ENCODE assay signal across 8 cellular contexts in genomic region chr7:107579546-107579880, GRCh38. TPM values are rescaled to one million over a fixed set of nuclear protein-coding genes. Genes with fewer than 3 reads are reported as not detected.
A peak's percentile ranks its signal among the peaks of the same experiment; 100 is the strongest.
DNase-seq lines count a peak whose midpoint lies in the region; ATAC-seq, FAIRE-seq and TF ChIP-seq lines count a peak whose summit lies in the region.

No MANE protein-coding gene starts in this region.

- peak overlapping the region; percentile 28 for H2BK120ac ChIP-seq in trophoblast cell (ENCODE audit: insufficient read depth, low read length, poor library complexity)

- H3K27ac ChIP-seq in RWPE1 (peak overlapping the region; percentile 85), trophoblast cell (ENCODE audit: low read depth, low read length) (peak overlapping the region; percentile 87)

- peak; percentile 73 for FAIRE-seq in H54 (lab: Jason Lieb, UNC)

- no peaks in the 10 kb centered on the region for H3K9me3 ChIP-seq in trophoblast cell (ENCODE audit: insufficient read depth, low read depth, low read length)

- DNase-seq in H54 (ENCODE audit: insufficient read length, low spot score) (no peak), RWPE1 (ENCODE audit: low spot score) (no peak), fibroblast of pulmonary artery (ENCODE audit: low read depth) (no peak), trophoblast cell (peak in 1 of 2 donors; percentile 57), ecto neural progenitor cell (ENCODE audit: low spot score) (no peak)

- peak overlapping the region; percentile 81 for H4K12ac ChIP-seq in trophoblast cell (ENCODE audit: low read depth, low read length)

- H3K18ac ChIP-seq in trophoblast cell (ENCODE audit: low read length), result peak overlapping the region; percentile 11

- H3K27me3 ChIP-seq in trophoblast cell (ENCODE audit: insufficient read depth, low read length), result no peaks in the 10 kb centered on the region

- H4K91ac ChIP-seq in trophoblast cell (ENCODE audit: low read depth, low read length), result peak overlapping the region; percentile 84

- H3K36me3 ChIP-seq in trophoblast cell (ENCODE audit: control insufficient read depth in 1 of 2, insufficient read depth in 2 of 2, low read length in 2 of 2), result peaks cover 0 to 2% of the 10 kb centered on the region in 2 experiments

- no peak overlapping the region for H3K4ac ChIP-seq in trophoblast cell (ENCODE audit: low read depth, low read length)

- TF ChIP-seq POLR2A in H54 (IDR thresholded peaks at IDR 0.05; ENCODE audit: low read depth, low read length), result no peak

- H3K4me3 ChIP-seq in fibroblast of pulmonary artery (replicated peaks; ENCODE audit: low read depth, low read length), result peak overlapping the region; percentile 87
- H3K4me3 ChIP-seq in trophoblast cell (ENCODE audit: low read depth, low read length), result peak overlapping the region; percentile 85

- no peak overlapping the region for H2BK5ac ChIP-seq in trophoblast cell (ENCODE audit: low read depth, low read length, poor library complexity)

- no peak overlapping the region for H2AK5ac ChIP-seq in trophoblast cell (ENCODE audit: low read length)

- H3K9ac ChIP-seq in trophoblast cell (ENCODE audit: low read length), result peak overlapping the region; percentile 93

- WGBS in trophoblast cell (ENCODE audit: extremely low coverage, insufficient coverage, insufficient read length), result no CpG with 5 or more reads among the region's 9 CpGs

- no peaks in the 10 kb centered on the region for H3K4me1 ChIP-seq in trophoblast cell (ENCODE audit: control insufficient read depth in 1 of 2, insufficient read depth in 2 of 2, low read length in 2 of 2)

- POLR2A ChIA-PET in RWPE1 (lab: Yijun Ruan, JAX; ENCODE audit: low non-redundant PET), result no interaction called here

- H2BK12ac ChIP-seq in trophoblast cell (ENCODE audit: low read length), result no peak overlapping the region

- no peak for TF ChIP-seq CTCF in RWPE1 (conservative IDR thresholded peaks at IDR 0.05; ENCODE audit: low read depth)
- no peak for TF ChIP-seq CTCF in fibroblast of pulmonary artery (IDR thresholded peaks at IDR 0.05; ENCODE audit: low read length, missing control alignments)

- H3K79me1 ChIP-seq in trophoblast cell (ENCODE audit: low read length), result peaks cover 8% of the 10 kb centered on the region

- H3K14ac ChIP-seq in trophoblast cell (ENCODE audit: low read length), result peak overlapping the region; percentile 51

- H2AFZ ChIP-seq in trophoblast cell (ENCODE audit: insufficient read depth, low read length, poor library complexity), result peak overlapping the region; percentile 56

- no peak for ATAC-seq in HG02610 (IDR thresholded peaks at IDR 0.05; ENCODE audit: unreplicated experiment)
- ATAC-seq in HG02973 (IDR thresholded peaks at IDR 0.05; ENCODE audit: unreplicated experiment), result no peak
- ATAC-seq in GM18873 (IDR thresholded peaks at IDR 0.05; ENCODE audit: low FRiP score, unreplicated experiment), result no peak

- H3K4me2 ChIP-seq in trophoblast cell (ENCODE audit: low read length), result peak overlapping the region; percentile 98

- H3K79me2 ChIP-seq in trophoblast cell (ENCODE audit: control insufficient read depth, insufficient read depth, low read length, poor library complexity), result peaks cover 4% of the 10 kb centered on the region

- peak overlapping the region; percentile 86 for H4K8ac ChIP-seq in trophoblast cell (ENCODE audit: low read depth, low read length)

- no peak overlapping the region for H3K23ac ChIP-seq in trophoblast cell (ENCODE audit: low read length)

- CTCF ChIA-PET in RWPE1 (lab: Yijun Ruan, JAX), result interaction anchor here (0.5 to 0.6 kb wide), 2 partner anchors 288 to 518 kb away, joined by 4 read pairs; no protein-coding TSS in a partner anchor

RNA-seq across cellular contexts. Expression of gene BCAP29, which starts 0.5 kb away (rescaled TPM):
- 26.9 and 28.8 TPM in 2 replicates for polyA plus RNA-seq in trophoblast cell (2013)

RNA-seq across cellular contexts. Expression of gene DUS4L, which starts 15.7 kb away (rescaled TPM):
- 5.5 and 5.7 TPM in 2 replicates for polyA plus RNA-seq in trophoblast cell (2013)

RNA-seq across cellular contexts. Expression of gene COG5, which starts 15.8 kb away (rescaled TPM):
- polyA plus RNA-seq in trophoblast cell (2013), result 14.5 and 16.5 TPM in 2 replicates
